Comparison of ENCODE assay signal across 12 cellular contexts in the genomic region with DNA sequence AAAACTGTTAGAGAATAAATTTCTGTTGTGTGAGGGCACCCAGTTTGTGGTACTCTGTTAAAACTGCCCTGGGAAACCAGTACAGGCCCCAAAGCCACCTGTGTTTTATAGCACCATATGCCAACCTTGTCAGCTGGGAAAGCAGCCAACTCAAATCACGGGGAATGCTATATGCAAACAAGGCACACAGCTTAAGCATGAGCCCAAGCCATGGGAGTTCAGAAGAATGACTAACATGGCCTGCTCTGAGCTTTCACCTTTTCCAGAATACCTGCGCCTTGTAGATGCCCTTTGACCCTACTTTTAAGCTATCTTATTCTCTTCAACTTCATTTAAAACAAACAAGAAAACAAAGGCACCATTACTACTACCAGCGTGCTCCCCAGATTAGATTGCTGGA. TPM values are rescaled to one million over a fixed set of nuclear protein-coding genes. Genes with fewer than 3 reads are reported as not detected.
DNase-seq lines count a peak whose midpoint lies in the region; ATAC-seq and TF ChIP-seq lines count a peak whose summit lies in the region.
"Had no signal": no experiment of that assay in that cellular context is flagged by ENCODE, and none has a peak within 500 bp of the region (broad histone marks: within the 10 kb centered on the region; RNA-seq: fewer than 3 reads in every experiment).

No MANE protein-coding gene starts in this region.

- 56% methylated on average over 3 of the region's 3 CpGs for WGBS in esophagus muscularis mucosa

- peak overlapping the region in 1 of 11 experiments; percentile 15; a peak in 1 of 22 replicates for H3K4me2 ChIP-seq in BLaER1 treated with 17β-estradiol and CSF1 and Interleukin-3, amounts not matched to agents 10 nM and 100 nM

- H3K27ac ChIP-seq in BLaER1 treated with 17β-estradiol and CSF1 and Interleukin-3, amounts not matched to agents 10 nM and 100 nM, result peak overlapping the region in 6 of 11 experiments; percentile 33 to 73 (median 64); a peak in 12 of 22 replicates
- H3K27ac ChIP-seq in esophagus muscularis mucosa (replicated peaks in 1 of 4), result no peak overlapping the region

- no peak overlapping the region for H3K4me3 ChIP-seq in BLaER1 treated with 17β-estradiol and CSF1 and Interleukin-3, amounts not matched to agents 10 nM and 100 nM
- H3K4me3 ChIP-seq in LNCaP clone FGC (ENCODE audit: low read depth, low read length) (no peak overlapping the region), esophagus muscularis mucosa (no peak overlapping the region)
- H3K4me3 ChIP-seq: left ventricle myocardium inferior had no signal

- no peak for ATAC-seq in GM18505 (IDR thresholded peaks at IDR 0.05; ENCODE audit: unreplicated experiment)
- no peak for ATAC-seq in GM21723 (IDR thresholded peaks at IDR 0.05; ENCODE audit: unreplicated experiment)
- ATAC-seq: activated CD8-positive, alpha-beta T cell treated with anti-CD3 and anti-CD28 coated beads, Interleukin-2, amount 10 ng/mL, durations not matched to agents 7 days and 5 days had no signal

- TF ChIP-seq EP300 in esophagus muscularis mucosa (IDR thresholded peaks at IDR 0.05), result no peak

- DNase-seq in LNCaP clone FGC (ENCODE audit: low read depth) (peak; percentile 84), NCI-H69 (lab: John Stamatoyannopoulos, UW) (peak; percentile 99), esophagus muscularis mucosa (ENCODE audit: extremely low spot score) (peak; percentile 31), activated gamma-delta T cell (lab: John Stamatoyannopoulos, UW) (no peak)
- DNase-seq in activated naive CD4-positive, alpha-beta T cell (lab: John Stamatoyannopoulos, UW), result no peak
- DNase-seq: activated CD8-positive, alpha-beta T cell treated with anti-CD3 and anti-CD28 coated beads, Interleukin-2, amount 10 ng/mL, durations not matched to agents 7 days and 5 days; left ventricle myocardium inferior; NK-92 treated with Interleukin-12 subunit alpha and Interleukin-12 subunit beta, amount 100 ng/mL, for 24 hours; T-helper 17 cell had no signal

- intact Hi-C loops in esophagus muscularis mucosa (cut with DNase I), result no loop called here

- no peak overlapping the region for H3K9ac ChIP-seq in BLaER1 treated with 17β-estradiol and CSF1 and Interleukin-3, amounts not matched to agents 10 nM and 100 nM

- no peaks in the 10 kb centered on the region for H4K20me1 ChIP-seq in BLaER1 treated with 17β-estradiol and CSF1 and Interleukin-3, amounts not matched to agents 10 nM and 100 nM

- H3K36me3 ChIP-seq in BLaER1 treated with 17β-estradiol and CSF1 and Interleukin-3, amounts not matched to agents 10 nM and 100 nM, result no peaks in the 10 kb centered on the region
- H3K36me3 ChIP-seq in esophagus muscularis mucosa, result no peaks in the 10 kb centered on the region
- H3K36me3 ChIP-seq: left ventricle myocardium inferior had no signal

- TF ChIP-seq CTCF in LNCaP clone FGC (IDR thresholded peaks at IDR 0.05; ENCODE audit: control insufficient read depth, extremely low read depth, insufficient read depth) (no peak), esophagus muscularis mucosa (IDR thresholded peaks at IDR 0.05) (no peak)

- TF ChIP-seq POLR2A in esophagus muscularis mucosa (IDR thresholded peaks at IDR 0.05; ENCODE audit: low read depth) (no peak), GM18505 (IDR thresholded peaks at IDR 0.05; ENCODE audit: borderline replicate concordance, extremely low read depth, insufficient read depth, insufficient read length) (no peak)

- peaks cover 1 to 34% (median 5%) of the 10 kb centered on the region in 10 experiments; a peak in 18 of 20 replicates for H3K4me1 ChIP-seq in BLaER1 treated with 17β-estradiol and CSF1 and Interleukin-3, amounts not matched to agents 10 nM and 100 nM
- peaks cover 0 to 5% (median 2%) of the 10 kb centered on the region in 4 donors for H3K4me1 ChIP-seq in esophagus muscularis mucosa

- no peaks in the 10 kb centered on the region for H3K27me3 ChIP-seq in BLaER1 treated with 17β-estradiol and CSF1 and Interleukin-3, amounts not matched to agents 10 nM and 100 nM
- H3K27me3 ChIP-seq in esophagus muscularis mucosa, result no peaks in the 10 kb centered on the region

- peaks cover 0 to 19% (median 0%) of the 10 kb centered on the region in 11 experiments; a peak in 5 of 22 replicates for H3K9me3 ChIP-seq in BLaER1 treated with 17β-estradiol and CSF1 and Interleukin-3, amounts not matched to agents 10 nM and 100 nM (replicated peaks in 1 of 11)
- H3K9me3 ChIP-seq in esophagus muscularis mucosa, result no peaks in the 10 kb centered on the region
- H3K9me3 ChIP-seq: left ventricle myocardium inferior had no signal

RNA-seq across cellular contexts. Expression of a gene that starts 5.5 kb away (rescaled TPM):
- 10 to 100 TPM in 3 of 4 donors, 1 to 10 TPM in 1; 8.6 to 17.4 (median 14.4) TPM for total RNA-seq in esophagus muscularis mucosa

Comparison
In these comparisons a context has a peak if more than half of its experiments do, and no peak if none do; other contexts are left out.
1. H3K27ac ChIP-seq: peak in BLaER1 treated with 17β-estradiol and CSF1 and Interleukin-3, amounts not matched to agents 10 nM and 100 nM (6 of 11); none in esophagus muscularis mucosa (0 of 4).
2. DNase-seq: peak in LNCaP clone FGC (single experiment), NCI-H69 (single experiment) and esophagus muscularis mucosa (single experiment); none in activated naive CD4-positive, alpha-beta T cell (0 of 4) and activated gamma-delta T cell (single experiment).